In the genomic region with DNA sequence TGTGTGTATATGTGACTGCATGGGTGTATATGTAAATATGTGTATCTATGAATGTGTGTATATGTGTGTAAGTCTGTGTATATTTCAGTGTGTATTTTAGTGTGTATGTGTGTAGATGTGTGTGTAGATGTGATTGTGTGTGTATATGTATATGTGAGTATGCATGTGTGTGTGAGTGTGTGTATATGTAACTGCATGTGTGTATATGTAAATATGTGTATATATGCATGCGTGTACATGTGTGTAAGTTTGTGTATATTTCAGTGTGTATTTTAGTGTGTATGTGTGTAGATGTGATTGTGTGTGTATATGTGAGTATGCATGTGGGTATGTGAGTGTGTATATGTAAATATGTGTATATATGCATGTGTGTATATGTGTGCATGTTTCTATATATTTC, we compare ENCODE assay signal across 24 cellular contexts.
"Had no signal": no experiment of that assay in that cellular context is flagged by ENCODE, and none has a peak within 500 bp of the region (broad histone marks: within the 10 kb centered on the region; RNA-seq: fewer than 3 reads in every experiment).

No MANE protein-coding gene starts in this region.

- H3K36me3 ChIP-seq: left ventricle myocardium inferior, ovary, prostate gland, suprapubic skin, thoracic aorta, tibial artery, upper lobe of right lung had no signal

- H3K9me3 Mint-ChIP-seq: natural killer cell had no signal

- H3K4me1 Mint-ChIP-seq: naive B cell; natural killer cell; stimulated activated effector memory CD8-positive, alpha-beta T cell treated with anti-CD3 and anti-CD28 coated beads, Interleukin-12 subunit alpha, Interleukin-12 subunit beta, amount 100 ng/mL, for 72 hours had no signal

- H3K4me3 ChIP-seq: hepatocyte, left ventricle myocardium inferior, lung, ovary, prostate gland, skin epidermis, suprapubic skin, thoracic aorta, tibial artery, upper lobe of right lung had no signal

- ATAC-seq: natural killer cell; right cardiac atrium; sciatic nerve; stimulated activated effector memory CD8-positive, alpha-beta T cell treated with anti-CD3 and anti-CD28 coated beads, Interleukin-12 subunit alpha, Interleukin-12 subunit beta, amount 100 ng/mL, for 72 hours; upper lobe of right lung had no signal

- H3K27ac Mint-ChIP-seq: mesothelial cell of epicardium; natural killer cell; nephron progenitor cell; stimulated activated effector memory CD8-positive, alpha-beta T cell treated with anti-CD3 and anti-CD28 coated beads, Interleukin-12 subunit alpha, Interleukin-12 subunit beta, amount 100 ng/mL, for 72 hours; stimulated activated naive CD8-positive, alpha-beta T cell treated with anti-CD3 and anti-CD28 coated beads, Interleukin-15, Interleukin-2, amounts not matched to agents 100 ng/mL and 50 ng/mL, for 24 hours had no signal

- H3K27ac ChIP-seq: hepatocyte, left ventricle myocardium inferior, ovary, prostate gland, skin epidermis, suprapubic skin, thoracic aorta, tibial artery, upper lobe of right lung had no signal

- DNase-seq: islet precursor cell; left ventricle myocardium inferior; mesendoderm; naive B cell; natural killer cell; nephron progenitor cell; ovary; retina; stimulated activated CD4-positive, alpha-beta T cell treated with anti-CD3 and anti-CD28 coated beads, Interleukin-4, amount 100 ng/mL, for 24 hours; stimulated activated naive CD4-positive, alpha-beta T cell; tibial artery; trophoblast cell; upper lobe of right lung had no signal

- H3K27me3 ChIP-seq: hepatocyte, ovary, tibial artery had no signal

- H3K4me1 ChIP-seq: prostate gland, suprapubic skin, upper lobe of right lung had no signal

- H3K79me2 ChIP-seq: hepatocyte had no signal

- H3K4me3 Mint-ChIP-seq: mesothelial cell of epicardium; naive B cell; natural killer cell; nephron progenitor cell; stimulated activated effector memory CD8-positive, alpha-beta T cell treated with anti-CD3 and anti-CD28 coated beads, Interleukin-12 subunit alpha, Interleukin-12 subunit beta, amount 100 ng/mL, for 72 hours; stimulated activated naive CD8-positive, alpha-beta T cell treated with anti-CD3 and anti-CD28 coated beads, Interleukin-15, Interleukin-2, amounts not matched to agents 100 ng/mL and 50 ng/mL, for 24 hours had no signal

- H3K4me2 ChIP-seq: hepatocyte had no signal

- H2AFZ ChIP-seq: hepatocyte had no signal

- H3K36me3 Mint-ChIP-seq: naive B cell; natural killer cell; stimulated activated effector memory CD8-positive, alpha-beta T cell treated with anti-CD3 and anti-CD28 coated beads, Interleukin-12 subunit alpha, Interleukin-12 subunit beta, amount 100 ng/mL, for 72 hours had no signal

- H3K9me3 ChIP-seq: left ventricle myocardium inferior, ovary, prostate gland, suprapubic skin, thoracic aorta, tibial artery, upper lobe of right lung had no signal
